In genomic region chr3:103589770-103590169, GRCh38 we compare ENCODE assay signal across 9 cellular contexts.
"Had no signal": no experiment of that assay in that cellular context is flagged by ENCODE, and none has a peak within 500 bp of the region (broad histone marks: within the 10 kb centered on the region; RNA-seq: fewer than 3 reads in every experiment).

No MANE protein-coding gene starts in this region.

- H3K9ac ChIP-seq: KMS-11 had no signal

- H2AFZ ChIP-seq: GM23338 had no signal

- DNase-seq: H7, HFFc6, Karpas-422, KBM-7 had no signal

- H3K36me3 ChIP-seq: HAP-1 had no signal

- FAIRE-seq: HTR-8/SVneo had no signal

- H3K4me1 ChIP-seq: HAP-1 had no signal

- H3K9me3 ChIP-seq: HAP-1 had no signal

- H3K27ac ChIP-seq: KMS-11 had no signal

- H3K4me3 ChIP-seq: GM23338, HAP-1 had no signal

- H3K4me2 ChIP-seq: GM23338, KMS-11 had no signal

- ATAC-seq: GM23338, HCT116 had no signal
